ENCODE assay signal across 21 cellular contexts in genomic region chr11:129705341-129705740, GRCh38.
A peak's percentile ranks its signal among the peaks of the same experiment; 100 is the strongest.
DNase-seq lines count a peak whose midpoint lies in the region; ATAC-seq and TF ChIP-seq lines count a peak whose summit lies in the region.
"Had no signal": no experiment of that assay in that cellular context is flagged by ENCODE, and none has a peak within 500 bp of the region (broad histone marks: within the 10 kb centered on the region; RNA-seq: fewer than 3 reads in every experiment).

No MANE protein-coding gene starts in this region.

- H3K4me3 ChIP-seq in stomach, result no peak overlapping the region
- H3K4me3 ChIP-seq: GM23338, MG63, Peyer's patch had no signal

- peaks cover 0 to 17% (median 0%) of the 10 kb centered on the region in 3 donors for H3K27me3 ChIP-seq in stomach
- H3K27me3 ChIP-seq: MG63, Peyer's patch had no signal

- POLR2A ChIA-PET in RWPE1 (lab: Yijun Ruan, JAX; ENCODE audit: low non-redundant PET), result no interaction called here

- CTCF ChIA-PET in RWPE1 (lab: Yijun Ruan, JAX), result interaction anchor here (0.7 kb wide), 1 partner anchor 11 kb away, joined by 3 read pairs; no protein-coding TSS in a partner anchor

- H3K4me1 ChIP-seq in stomach, result peaks cover 0 to 9% (median 2%) of the 10 kb centered on the region in 4 donors
- H3K4me1 ChIP-seq: Peyer's patch had no signal

- DNase-seq in RWPE1 (ENCODE audit: low spot score), result peak; percentile 23
- peak; percentile 24 for DNase-seq in ecto neural progenitor cell (ENCODE audit: low spot score)
- peak; percentile 19 for DNase-seq in left lobe of liver (ENCODE audit: low spot score)
- DNase-seq in stomach, result peak; percentile 46
- DNase-seq in foreskin melanocyte, result no peak
- no peak for DNase-seq in SHP77 treated with DMSO at 0.1 percent for 48 hours (lab: John Stamatoyannopoulos, UW)
- DNase-seq: DMS 273 treated with DMSO at 0.1 percent for 48 hours, GF-D8, KBM-7, MG63, NCI-H1694, NCI-H2029 treated with DMSO at 0.1 percent for 48 hours, NCI-H510A, NCI-H69, SK-N-SH had no signal

- H3K9me3 ChIP-seq in stomach, result peaks cover 0 to under 1% (median 0%) of the 10 kb centered on the region in 4 donors
- H3K9me3 ChIP-seq: Caco-2, MG63, Peyer's patch, SK-N-SH had no signal

- H3K27ac ChIP-seq in RWPE1 (no peak overlapping the region), stomach (no peak overlapping the region)
- H3K27ac ChIP-seq: C4-2B, Peyer's patch had no signal

- ATAC-seq in left lobe of liver, result no peak
- ATAC-seq in HG03460 (IDR thresholded peaks at IDR 0.05; ENCODE audit: unreplicated experiment), result no peak
- ATAC-seq: CD8-positive, alpha-beta T cell; GM23338 had no signal

- whole genome bisulfite sequencing in stomach, 5 donors, result 37 to 63% (median 45%) methylated on average over 8 of the region's 8 CpGs

- intact Hi-C loops in stomach (cut with DNase I; ENCODE audit: low total_unique reads), result no loop called here

- TF ChIP-seq EP300 in stomach (IDR thresholded peaks at IDR 0.05), result no peak

- no peaks in the 10 kb centered on the region for H3K36me3 ChIP-seq in stomach
- H3K36me3 ChIP-seq: MG63, Peyer's patch had no signal

- no peak for TF ChIP-seq POLR2A in stomach (IDR thresholded peaks at IDR 0.05)

- no peak for TF ChIP-seq CTCF in RWPE1 (conservative IDR thresholded peaks at IDR 0.05; ENCODE audit: low read depth)
- no peak for TF ChIP-seq CTCF in stomach (IDR thresholded peaks at IDR 0.05)

Comparison
In these comparisons a context has a peak if more than half of its experiments do, and no peak if none do; other contexts are left out.
1. DNase-seq: peak in RWPE1 (single experiment), ecto neural progenitor cell (single experiment), left lobe of liver (single experiment) and stomach (single experiment); none in foreskin melanocyte (single experiment) and SHP77 treated with DMSO at 0.1 percent for 48 hours (single experiment).